1 cellular context compared by ENCODE assay signal in genomic region chr13:66586489-66586888, GRCh38.
TF ChIP-seq lines count a peak whose summit lies in the region.

No MANE protein-coding gene starts in this region.

TF ChIP-seq in H1, 55 proteins besides CTCF, POLR2A, EP300 and RAD21:
- TF ChIP-seq NANOG (IDR thresholded peaks at IDR 0.05; ENCODE audit: insufficient read depth, low read depth, low read length, poor library complexity, severe bottlenecking) (no peak), SIRT6 (IDR thresholded peaks at IDR 0.05; ENCODE audit: low read length) (no peak), SP4 (IDR thresholded peaks at IDR 0.05; ENCODE audit: low read length) (no peak), TAF7 (optimal IDR thresholded peaks at IDR 0.05; ENCODE audit: borderline replicate concordance, low read depth, low read length) (no peak), CHD1 (IDR thresholded peaks at IDR 0.05; ENCODE audit: low read depth, low read length) (no peak), POLR2AphosphoS5 (IDR thresholded peaks at IDR 0.05; ENCODE audit: low read depth, low read length) (no peak), RBBP5 (IDR thresholded peaks at IDR 0.05; ENCODE audit: borderline replicate concordance, low read depth, low read length) (no peak), YY1 (IDR thresholded peaks at IDR 0.05; ENCODE audit: low read depth, low read length) (no peak)
